18 cellular contexts compared by ENCODE assay signal in genomic region chr12:31562594-31563328, GRCh38.
"Had no signal": no experiment of that assay in that cellular context is flagged by ENCODE, and none has a peak within 500 bp of the region (broad histone marks: within the 10 kb centered on the region; RNA-seq: fewer than 3 reads in every experiment).

No MANE protein-coding gene starts in this region.

- H3K27ac ChIP-seq: brain microvascular endothelial cell, gastroesophageal sphincter, heart left ventricle, left lung, transverse colon, uterus had no signal

- FAIRE-seq: colon had no signal

- H3K4me1 ChIP-seq: gastroesophageal sphincter, left lung, transverse colon, uterus had no signal

- H3K36me3 ChIP-seq: brain microvascular endothelial cell, gastroesophageal sphincter, heart left ventricle, left lung, transverse colon, uterus had no signal

- H3K4me3 ChIP-seq: gastroesophageal sphincter, heart left ventricle, left lung, transverse colon, uterus had no signal

- H3K27me3 ChIP-seq: brain microvascular endothelial cell, gastroesophageal sphincter, heart left ventricle, left lung, transverse colon, uterus had no signal

- H3K9me3 ChIP-seq: gastroesophageal sphincter, heart left ventricle, left lung, transverse colon, uterus had no signal

- DNase-seq: activated CD4-positive, alpha-beta T cell treated with anti-CD3 and anti-CD28 coated beads, Interleukin-2, amount 50 U/mL, for 1 hour; activated CD4-positive, CD25-positive, alpha-beta regulatory T cell treated with anti-CD3 and anti-CD28 coated beads, Interleukin-2, amount 50 U/mL, for 72 hours; activated CD8-positive, alpha-beta memory T cell treated with anti-CD3 and anti-CD28 coated beads, Interleukin-2, amount 50 U/mL, for 4 hours; activated effector memory CD4-positive, alpha-beta T cell treated with Interleukin-2 at 50 U/mL for 16 hours; activated naive CD4-positive, alpha-beta T cell treated with anti-CD3 and anti-CD28 coated beads, Interleukin-2, amount 50 U/mL, for 16 hours; activated T-cell treated with anti-CD3 and anti-CD28 coated beads, Interleukin-2, amount 50 U/mL, for 4 hours; aorta; brain microvascular endothelial cell; central memory CD4-positive, alpha-beta T cell; heart left ventricle; left lung; stimulated activated CD4-positive, alpha-beta T cell treated with anti-CD3 and anti-CD28 coated beads, Interleukin-2, amount 100 ng/mL, for 24 hours; stimulated activated naive CD8-positive, alpha-beta T cell treated with anti-CD3 and anti-CD28 coated beads, Interleukin-15, Interleukin-2, amounts not matched to agents 100 U/mL and 50 U/mL, for 24 hours; T1000; transverse colon; uterus had no signal

- ATAC-seq: activated T-cell treated with anti-CD3 and anti-CD28 coated beads, Interleukin-2, amount 50 U/mL, for 4 hours; gastroesophageal sphincter; heart left ventricle; left lung; stimulated activated naive CD8-positive, alpha-beta T cell treated with anti-CD3 and anti-CD28 coated beads, Interleukin-15, Interleukin-2, amounts not matched to agents 100 U/mL and 50 U/mL, for 24 hours had no signal
